ENCODE assay signal across 13 cellular contexts in the genomic region with DNA sequence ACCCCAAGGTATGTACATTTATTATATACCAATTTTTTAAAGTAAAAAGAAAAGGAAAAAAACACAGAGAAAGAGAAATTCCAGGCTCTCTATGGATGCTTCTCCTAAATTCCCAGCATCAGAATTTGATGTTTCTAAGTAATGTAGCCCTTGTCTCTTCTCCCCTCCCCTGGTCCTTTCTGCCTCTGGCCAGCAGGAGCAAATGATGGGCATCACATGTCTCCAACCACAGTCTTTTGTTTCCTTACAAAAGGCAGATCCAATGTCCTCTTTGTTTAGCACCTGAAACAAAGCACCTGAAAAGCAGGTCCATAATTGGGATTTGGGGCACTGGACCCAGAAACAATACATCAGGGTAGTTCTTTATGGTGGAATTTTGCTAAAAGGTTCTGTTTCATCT.
"Had no signal": no experiment of that assay in that cellular context is flagged by ENCODE, and none has a peak within 500 bp of the region (broad histone marks: within the 10 kb centered on the region; RNA-seq: fewer than 3 reads in every experiment).

No MANE protein-coding gene starts in this region.

- H3K4me1 ChIP-seq: prostate gland had no signal

- ATAC-seq: activated CD4-positive, CD25-positive, alpha-beta regulatory T cell treated with anti-CD3 and anti-CD28 coated beads, Interleukin-2, amount 50 U/mL, for 24 hours; heart left ventricle; left lobe of liver; natural killer cell treated with Interleukin-12 subunit alpha and Interleukin-12 subunit beta and Interleukin-15 and Interleukin-18, amount 100 ng/mL, for 72 hours; right cardiac atrium; stimulated activated naive CD8-positive, alpha-beta T cell treated with anti-CD3 and anti-CD28 coated beads, Interleukin-15, Interleukin-2, amounts not matched to agents 100 U/mL and 50 U/mL, for 24 hours had no signal

- H3K4me3 ChIP-seq: ascending aorta, heart left ventricle, prostate gland, skin epidermis had no signal

- H3K36me3 Mint-ChIP-seq: natural killer cell treated with Interleukin-12 subunit alpha and Interleukin-12 subunit beta and Interleukin-15 and Interleukin-18, amount 100 ng/mL, for 72 hours had no signal

- H3K4me3 Mint-ChIP-seq: activated naive CD4-positive, alpha-beta T cell treated with anti-CD3 and anti-CD28 coated beads for 36 hours; natural killer cell treated with Interleukin-12 subunit alpha and Interleukin-12 subunit beta and Interleukin-15 and Interleukin-18, amount 100 ng/mL, for 72 hours had no signal

- H3K27me3 ChIP-seq: ascending aorta, heart left ventricle had no signal

- DNase-seq: activated naive CD4-positive, alpha-beta T cell treated with anti-CD3 and anti-CD28 coated beads for 36 hours; heart left ventricle; right cardiac atrium; stimulated activated CD4-positive, alpha-beta T cell treated with anti-CD3 and anti-CD28 coated beads, Interleukin-15, amount 100 ng/mL, for 24 hours; stimulated activated CD4-positive, alpha-beta T cell treated with anti-CD3 and anti-CD28 coated beads, Interleukin-4, amount 100 ng/mL, for 1 hour; stimulated activated naive CD8-positive, alpha-beta T cell treated with anti-CD3 and anti-CD28 coated beads, Interleukin-15, Interleukin-2, amounts not matched to agents 100 U/mL and 50 U/mL, for 24 hours; trophoblast cell had no signal

- H3K36me3 ChIP-seq: ascending aorta, heart left ventricle, prostate gland had no signal

- H3K27ac Mint-ChIP-seq: activated naive CD4-positive, alpha-beta T cell treated with anti-CD3 and anti-CD28 coated beads for 36 hours; natural killer cell treated with Interleukin-12 subunit alpha and Interleukin-12 subunit beta and Interleukin-15 and Interleukin-18, amount 100 ng/mL, for 72 hours had no signal

- H3K27ac ChIP-seq: prostate gland, skin epidermis had no signal

- H3K9me3 ChIP-seq: ascending aorta, heart left ventricle, prostate gland had no signal

- H3K9me3 Mint-ChIP-seq: activated naive CD4-positive, alpha-beta T cell treated with anti-CD3 and anti-CD28 coated beads for 36 hours; natural killer cell treated with Interleukin-12 subunit alpha and Interleukin-12 subunit beta and Interleukin-15 and Interleukin-18, amount 100 ng/mL, for 72 hours had no signal
